ENCODE assay signal across 8 cellular contexts in genomic region chr15:101126618-101127502, GRCh38.
DNase-seq lines count a peak whose midpoint lies in the region; ATAC-seq and TF ChIP-seq lines count a peak whose summit lies in the region.

No MANE protein-coding gene starts in this region.

- H3K9me3 ChIP-seq in SJSA1 (replicated peaks) (no peaks in the 10 kb centered on the region), esophagus (ENCODE audit: control insufficient read depth in 2 of 2, insufficient read depth in 1 of 2, low read depth in 1 of 2, low read length in 1 of 2) (no peaks in the 10 kb centered on the region)

- TF ChIP-seq POLR2A in GM18951 (IDR thresholded peaks at IDR 0.05; ENCODE audit: extremely low read depth, insufficient read depth, insufficient read length): peak; percentile 11

- H3K27ac ChIP-seq in SJSA1: peak overlapping the region; percentile 96
- peak overlapping the region; percentile 45 to 61 for H3K27ac ChIP-seq in esophagus (ENCODE audit: low read depth in 2 of 2, low read length in 1 of 2)
- peak overlapping the region; percentile 63 for H3K27ac ChIP-seq in rectal smooth muscle tissue (ENCODE audit: low read depth, low read length)

- peak overlapping the region; percentile 17 for H3K9ac ChIP-seq in rectal smooth muscle tissue (ENCODE audit: low read length)

- no peaks in the 10 kb centered on the region for H3K36me3 ChIP-seq in SJSA1
- no peaks in the 10 kb centered on the region for H3K36me3 ChIP-seq in esophagus (ENCODE audit: control insufficient read depth in 2 of 2, insufficient read depth in 2 of 2, low read length in 1 of 2)
- H3K36me3 ChIP-seq in rectal smooth muscle tissue (ENCODE audit: control insufficient read depth, insufficient read depth, low read length): no peaks in the 10 kb centered on the region

- in situ Hi-C loops in GM18951 (cut with MboI; ENCODE audit: low sequenced_read_pairs, unreplicated experiment): no loop called here

- H3K4me1 ChIP-seq in SJSA1 (replicated peaks) (peaks cover 72% of the 10 kb centered on the region), esophagus (ENCODE audit: control insufficient read depth in 2 of 2, insufficient read depth in 2 of 2, low read length in 1 of 2) (peaks cover 2 to 6% of the 10 kb centered on the region in 2 donors), rectal smooth muscle tissue (ENCODE audit: control insufficient read depth, insufficient read depth, low read length) (peaks cover 12% of the 10 kb centered on the region)

- H3K27me3 ChIP-seq in SJSA1 (replicated peaks): no peaks in the 10 kb centered on the region
- H3K27me3 ChIP-seq in esophagus (ENCODE audit: control insufficient read depth in 1 of 2, insufficient read depth in 2 of 2, low read length in 2 of 2): no peaks in the 10 kb centered on the region
- no peaks in the 10 kb centered on the region for H3K27me3 ChIP-seq in rectal smooth muscle tissue (ENCODE audit: control insufficient read depth, insufficient read depth, low read length)

- peak; percentile 37 for ATAC-seq in HG03103 (IDR thresholded peaks at IDR 0.05; ENCODE audit: low read depth, unreplicated experiment)

- H3K4me3 ChIP-seq in SJSA1 (no peak overlapping the region), esophagus (ENCODE audit: low read depth in 1 of 2, low read length in 2 of 2) (no peak overlapping the region), rectal smooth muscle tissue (ENCODE audit: low read length) (no peak overlapping the region)

- WGBS in esophagus, 2 donors: 66 to 69% methylated on average over 11 of the region's 11 CpGs

- DNase-seq in AG08395 (ENCODE audit: low spot score): peak; percentile 24
- peak in 1 of 2 experiments; percentile 64 for DNase-seq in SJSA1 (ENCODE audit: low read depth in 1 of 2, low spot score in 2 of 2)
- DNase-seq in SW 1271 (lab: John Stamatoyannopoulos, UW): no peak
- DNase-seq in iPS-NIHi11 (ENCODE audit: low spot score): no peak
